ENCODE assay signal across 11 cellular contexts in the genomic region with DNA sequence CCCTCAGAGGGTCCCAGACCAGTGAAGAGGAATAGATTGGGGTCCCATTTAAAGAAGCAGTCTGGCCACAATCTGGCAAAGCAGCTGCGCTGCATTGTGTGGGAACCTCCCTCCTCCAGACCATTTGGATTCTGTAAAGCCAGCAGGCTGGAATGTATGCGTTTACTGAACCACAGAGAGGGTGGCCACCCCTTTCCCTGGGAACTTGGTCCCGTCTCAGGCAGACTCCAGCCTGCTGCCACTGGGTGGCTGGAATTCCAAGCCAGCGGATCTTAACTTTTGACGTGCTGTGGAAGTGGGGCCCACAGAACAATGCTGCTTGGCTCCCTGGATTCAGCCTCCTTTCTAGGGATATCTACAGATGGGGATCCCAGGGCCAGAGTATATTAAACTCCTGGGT.
DNase-seq lines count a peak whose midpoint lies in the region; ATAC-seq and TF ChIP-seq lines count a peak whose summit lies in the region.
"Had no signal": no experiment of that assay in that cellular context is flagged by ENCODE, and none has a peak within 500 bp of the region (broad histone marks: within the 10 kb centered on the region; RNA-seq: fewer than 3 reads in every experiment).

No MANE protein-coding gene starts in this region.

- H3K4me1 Mint-ChIP-seq in nephron progenitor cell: no peaks in the 10 kb centered on the region
- H3K4me1 Mint-ChIP-seq in stimulated activated memory B cell treated with anti-CD40 and anti-IgM and Interleukin-4, amounts not matched to agents 10 μg/mL and 1 μg/mL and 100 μg/mL, for 72 hours: no peaks in the 10 kb centered on the region
- H3K4me1 Mint-ChIP-seq: CD4-positive, alpha-beta memory T cell had no signal

- no peak for ATAC-seq in stimulated activated memory B cell treated with anti-CD40 and anti-IgM and Interleukin-4, amounts not matched to agents 10 μg/mL and 1 μg/mL and 100 μg/mL, for 72 hours
- ATAC-seq: A549 had no signal

- peaks cover 29% of the 10 kb centered on the region for H3K36me3 Mint-ChIP-seq in nephron progenitor cell (ENCODE audit: low read depth)
- H3K36me3 Mint-ChIP-seq in stimulated activated memory B cell treated with anti-CD40 and anti-IgM and Interleukin-4, amounts not matched to agents 10 μg/mL and 1 μg/mL and 100 μg/mL, for 72 hours: no peaks in the 10 kb centered on the region
- H3K36me3 Mint-ChIP-seq: CD4-positive, alpha-beta memory T cell had no signal

- no peak overlapping the region for H3K4me3 Mint-ChIP-seq in nephron progenitor cell
- H3K4me3 Mint-ChIP-seq in stimulated activated memory B cell treated with anti-CD40 and anti-IgM and Interleukin-4, amounts not matched to agents 10 μg/mL and 1 μg/mL and 100 μg/mL, for 72 hours: no peak overlapping the region
- H3K4me3 Mint-ChIP-seq: CD4-positive, alpha-beta memory T cell had no signal

- peak overlapping the region; percentile 64 for H3K27ac Mint-ChIP-seq in nephron progenitor cell
- H3K27ac Mint-ChIP-seq in stimulated activated memory B cell treated with anti-CD40 and anti-IgM and Interleukin-4, amounts not matched to agents 10 μg/mL and 1 μg/mL and 100 μg/mL, for 72 hours: no peak overlapping the region
- H3K27ac Mint-ChIP-seq: CD4-positive, alpha-beta memory T cell had no signal

- H3K27me3 ChIP-seq in NT2/D1 (ENCODE audit: insufficient read depth, insufficient read length): no peaks in the 10 kb centered on the region
- H3K27me3 ChIP-seq: BE2C had no signal

- H3K9me3 Mint-ChIP-seq in nephron progenitor cell: peaks cover 44% of the 10 kb centered on the region
- peaks cover 2% of the 10 kb centered on the region for H3K9me3 Mint-ChIP-seq in stimulated activated memory B cell treated with anti-CD40 and anti-IgM and Interleukin-4, amounts not matched to agents 10 μg/mL and 1 μg/mL and 100 μg/mL, for 72 hours

- H3K4me1 ChIP-seq in NT2/D1 (ENCODE audit: insufficient read depth, insufficient read length): no peaks in the 10 kb centered on the region
- H3K4me1 ChIP-seq: A549, BE2C had no signal

- H3K36me3 ChIP-seq in NT2/D1 (ENCODE audit: insufficient read depth, insufficient read length, low read length): no peaks in the 10 kb centered on the region
- H3K36me3 ChIP-seq: BE2C had no signal

- no peak overlapping the region for H3K9ac ChIP-seq in NT2/D1 (ENCODE audit: insufficient read length, low read depth)

- H3K4me3 ChIP-seq in NT2/D1 (ENCODE audit: insufficient read length, low read depth): no peak overlapping the region
- H3K4me3 ChIP-seq: A549 had no signal

- no peaks in the 10 kb centered on the region for H3K27me3 Mint-ChIP-seq in nephron progenitor cell (ENCODE audit: low read depth, poor library complexity)
- no peaks in the 10 kb centered on the region for H3K27me3 Mint-ChIP-seq in stimulated activated memory B cell treated with anti-CD40 and anti-IgM and Interleukin-4, amounts not matched to agents 10 μg/mL and 1 μg/mL and 100 μg/mL, for 72 hours
- H3K27me3 Mint-ChIP-seq: CD4-positive, alpha-beta memory T cell had no signal

- no peaks in the 10 kb centered on the region for H3K9me3 ChIP-seq in NT2/D1 (ENCODE audit: insufficient read depth, low read length)
- H3K9me3 ChIP-seq: A549, BE2C had no signal

- no peak for TF ChIP-seq CTCF in nephron progenitor cell (IDR thresholded peaks at IDR 0.05)

- peak; percentile 15 for DNase-seq in NT2/D1 (ENCODE audit: low read depth, low spot score)
- DNase-seq in iPS-NIHi7 (ENCODE audit: extremely low spot score): peak; percentile 9
- DNase-seq in nephron progenitor cell: peak; percentile 15
- DNase-seq in HPDE6-E6E7 (ENCODE audit: extremely low spot score): no peak
- DNase-seq in NCI-H2196 treated with DMSO at 0.1 percent for 48 hours (lab: John Stamatoyannopoulos, UW; ENCODE audit: unreplicated experiment): no peak
- DNase-seq: BE2C; CD4-positive, alpha-beta memory T cell; DMS79; IMR-90 had no signal

Comparison
In these comparisons a context has a peak if more than half of its experiments do, and no peak if none do; other contexts are left out.
1. DNase-seq: peak in NT2/D1 (single experiment), iPS-NIHi7 (single experiment) and nephron progenitor cell (single experiment); none in HPDE6-E6E7 (single experiment) and NCI-H2196 treated with DMSO at 0.1 percent for 48 hours (single experiment).